In genomic region chr10:70492786-70493659, GRCh38 we compare ENCODE assay signal across 9 cellular contexts. TPM values are rescaled to one million over a fixed set of nuclear protein-coding genes. Genes with fewer than 3 reads are reported as not detected.
DNase-seq lines count a peak whose midpoint lies in the region; ATAC-seq and TF ChIP-seq lines count a peak whose summit lies in the region.
"Had no signal": no experiment of that assay in that cellular context is flagged by ENCODE, and none has a peak within 500 bp of the region (broad histone marks: within the 10 kb centered on the region; RNA-seq: fewer than 3 reads in every experiment).

No MANE protein-coding gene starts in this region.

- peak overlapping the region; percentile 18 to 21 for H3K27ac ChIP-seq in liver (ENCODE audit: low read depth in 1 of 2, low read length in 2 of 2)

- H3K4me3 ChIP-seq in liver (ENCODE audit: low read depth in 1 of 3, low read length in 3 of 3) (no peak overlapping the region), BE2C (ENCODE audit: low read depth, low read length) (no peak overlapping the region)

- H3K27me3 ChIP-seq in liver (ENCODE audit: control insufficient read depth in 4 of 4, insufficient read depth in 4 of 4, low read length in 3 of 4) = peaks cover 0 to 4% (median 0%) of the 10 kb centered on the region in 4 donors
- H3K27me3 ChIP-seq in BE2C = no peaks in the 10 kb centered on the region

- TF ChIP-seq CTCF in liver (IDR thresholded peaks at IDR 0.05; ENCODE audit: low read depth, low read length, missing input control) (no peak), BE2C (IDR thresholded peaks at IDR 0.05; ENCODE audit: low read depth, low read length) (no peak)

- peak; percentile 91 for DNase-seq in SKM-1 treated with dmso at 0.1 percent for 144 hours (lab: John Stamatoyannopoulos, UW; ENCODE audit: unreplicated experiment)
- DNase-seq in BE2C = no peak
- DNase-seq in NCI-H187 (lab: John Stamatoyannopoulos, UW) = no peak
- DNase-seq in DMS53 treated with DMSO at 0.1 percent for 48 hours (lab: John Stamatoyannopoulos, UW; ENCODE audit: unreplicated experiment) = no peak
- no peak for DNase-seq in NCI-H2107 treated with DMSO at 0.1 percent for 48 hours (lab: John Stamatoyannopoulos, UW; ENCODE audit: unreplicated experiment)

- H3K9me3 ChIP-seq in liver (ENCODE audit: control insufficient read depth in 4 of 4, low read length in 3 of 4) (no peaks in the 10 kb centered on the region), BE2C (no peaks in the 10 kb centered on the region)

- TF ChIP-seq RAD21 in liver (IDR thresholded peaks at IDR 0.05) = no peak

- 63% methylated on average over 10 of the region's 10 CpGs for WGBS in liver

- H3K4me1 ChIP-seq in liver (ENCODE audit: control insufficient read depth in 4 of 4, insufficient read depth in 4 of 4, low read length in 3 of 4) (peaks cover 0 to 7% (median 0%) of the 10 kb centered on the region in 4 donors), BE2C (no peaks in the 10 kb centered on the region)

- ATAC-seq in GM18502 (IDR thresholded peaks at IDR 0.05; ENCODE audit: poor library complexity, unreplicated experiment) (peak; percentile 31), HG03039 (IDR thresholded peaks at IDR 0.05; ENCODE audit: unreplicated experiment) (peak; percentile 30)

- H3K36me3 ChIP-seq in liver (ENCODE audit: control insufficient read depth in 4 of 4, insufficient read depth in 3 of 4, low read depth in 1 of 4, low read length in 3 of 4) (no peaks in the 10 kb centered on the region), BE2C (no peaks in the 10 kb centered on the region)

- no peak overlapping the region for H3K9ac ChIP-seq in liver (ENCODE audit: low read depth in 1 of 2, low read length in 2 of 2)

TF ChIP-seq in liver, 16 proteins besides CTCF, POLR2A, EP300 and RAD21:
- TF ChIP-seq NR2F2 (IDR thresholded peaks at IDR 0.05) (no peak), GABPA (IDR thresholded peaks at IDR 0.05 in 1 of 2, conservative IDR thresholded peaks at IDR 0.05 in 1 of 2) (no peak), TAF1 (conservative IDR thresholded peaks at IDR 0.05) (no peak)
TF ChIP-seq in liver: peak in this region for 0.

RNA-seq across cellular contexts. Expression of gene PALD1, which starts 14.5 kb away (rescaled TPM):
- 1 to 10 TPM; 1.7 to 4.2 TPM for total RNA-seq in liver
- polyA plus RNA-seq in liver = 1 to 10 TPM in 1 of 2 donors, under 1 TPM in 1; 0.72 to 1.1 TPM
- polyA plus RNA-seq in BE2C (2012; ENCODE audit: insufficient read depth, insufficient read length, low read depth) = 10.1 TPM

RNA-seq across cellular contexts. Expression of gene NODAL, which starts 51.5 kb away (rescaled TPM):
- total RNA-seq in liver = not detected
- polyA plus RNA-seq in liver = not detected
- not detected for polyA plus RNA-seq in BE2C (2012; ENCODE audit: insufficient read depth, insufficient read length, low read depth)
- total RNA-seq: skeletal muscle tissue had no signal
